In genomic region chr5:80255752-80256479, GRCh38 we compare ENCODE assay signal across 8 cellular contexts. TPM values are rescaled to one million over a fixed set of nuclear protein-coding genes. Genes with fewer than 3 reads are reported as not detected.
DNase-seq lines count a peak whose midpoint lies in the region; ATAC-seq and TF ChIP-seq lines count a peak whose summit lies in the region.

Gene SERINC5, minus strand, starts transcription at chr5:80256048. Its CDS starts 126 bp downstream, at chr5:80255922.

- TF ChIP-seq POLR2A in lower leg skin (IDR thresholded peaks at IDR 0.05), result peak in 1 of 2 donors; percentile 61

- ATAC-seq in HG02852 (IDR thresholded peaks at IDR 0.05; ENCODE audit: unreplicated experiment), result peak; percentile 84

- peak; percentile 21 for DNase-seq in NCI-H2107 (lab: John Stamatoyannopoulos, UW)
- no peak for DNase-seq in NCI-H2107 treated with DMSO at 0.1 percent for 48 hours (lab: John Stamatoyannopoulos, UW; ENCODE audit: unreplicated experiment)
- DNase-seq in NCI-H460 (ENCODE audit: extremely low read depth, low read depth), result peak; percentile 69
- DNase-seq in activated CD4-positive, alpha-beta T cell treated with anti-CD3 and anti-CD28 coated beads, Interleukin-2, amount 50 U/mL, for 4 hours, result peak; percentile 68 to 74
- peak; percentile 73 for DNase-seq in dermis blood vessel endothelial cell
- DNase-seq in lower leg skin (ENCODE audit: low spot score in 2 of 2), result peak; percentile 75 to 96
- peak; percentile 83 to 85 for DNase-seq in stimulated activated CD4-positive, alpha-beta T cell treated with anti-CD3 and anti-CD28 coated beads, Interleukin-4, amount 100 ng/mL, for 4 hours

- intact Hi-C loops in lower leg skin (cut with DNase I; ENCODE audit: low total_unique reads), result no loop called here

- peak within 1 kb of the TSS; percentile 60 for H3K4me3 ChIP-seq in lower leg skin (ENCODE audit: low read depth, poor library complexity, severe bottlenecking)

- WGBS in lower leg skin, 2 donors, result 0 to 1% methylated on average over 17 to 33 of the region's 90 CpGs

- TF ChIP-seq CTCF in lower leg skin (IDR thresholded peaks at IDR 0.05), result no peak

RNA-seq across cellular contexts. Expression of gene SERINC5, which starts in this region (rescaled TPM):
- total RNA-seq in NCI-H460 (2014; rRNA removed; shearing (Covaris generic)), result 5.9 and 6.9 TPM in 2 replicates
- polyA plus RNA-seq in NCI-H460 (2014; cell fraction: nucleus; rRNA removed), result 3.4 and 4.4 TPM in 2 replicates
- total RNA-seq in dermis blood vessel endothelial cell, result 14.8 and 16.2 TPM in 2 replicates
- total RNA-seq in lower leg skin, result 10 to 100 TPM; 49.6 to 61.4 (median 56.3) TPM
